ENCODE assay signal across 8 cellular contexts in the genomic region with DNA sequence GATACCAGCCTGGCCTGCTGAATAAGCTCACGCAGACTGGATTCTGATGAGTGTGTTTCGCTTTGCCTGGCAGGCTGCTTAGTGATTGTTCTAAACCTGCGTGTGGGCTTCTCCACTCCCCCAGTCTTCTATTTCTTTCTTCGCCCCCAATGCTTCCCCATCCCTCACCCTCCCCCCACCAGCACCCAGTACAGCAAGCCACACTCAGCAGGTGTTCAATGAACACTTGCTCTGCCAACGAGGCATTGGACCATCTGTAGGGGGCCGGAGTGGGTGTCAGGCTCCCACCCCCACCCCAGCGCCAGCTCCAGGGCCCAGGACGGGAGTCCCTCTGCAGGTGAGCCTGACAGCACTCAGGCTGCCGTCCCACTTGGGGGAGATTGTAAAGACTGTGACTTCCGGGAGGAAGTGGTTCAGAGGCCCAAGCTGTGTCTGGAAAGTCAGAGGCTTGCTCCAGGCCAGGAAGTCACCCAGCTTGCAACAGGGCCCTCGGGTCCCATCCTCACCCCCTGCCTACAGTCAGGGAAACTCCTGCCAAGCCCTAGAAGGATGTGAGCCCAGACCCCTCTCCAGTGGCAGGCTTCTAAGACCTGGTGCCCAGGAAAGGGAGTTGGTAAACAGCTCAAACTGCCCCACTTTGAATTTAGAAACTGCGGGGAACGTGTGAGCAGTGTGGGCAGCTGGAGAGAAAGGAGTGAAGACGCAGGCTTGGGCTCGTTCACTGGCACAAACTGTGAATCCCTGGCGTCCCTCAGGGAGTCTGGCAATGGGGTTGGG.
DNase-seq lines count a peak whose midpoint lies in the region; ATAC-seq and TF ChIP-seq lines count a peak whose summit lies in the region.

No MANE protein-coding gene starts in this region.

- CTCF ChIA-PET in activated B cell treated with CpG ODN at 0.5 μM for 24 hours (lab: Charles Lee) = interaction anchor here (0.9 to 2.8 kb wide), 9 partner anchors 23 to 144 kb away, joined by 3 to 19 read pairs (median 4); no protein-coding TSS in a partner anchor

- no peaks in the 10 kb centered on the region for H3K9me3 Mint-ChIP-seq in activated B cell treated with CpG ODN at 0.5 μM for 24 hours

- H3K4me1 Mint-ChIP-seq in activated B cell treated with CpG ODN at 0.5 μM for 24 hours = peaks cover 71% of the 10 kb centered on the region

- H3K27me3 Mint-ChIP-seq in activated B cell treated with CpG ODN at 0.5 μM for 24 hours = no peaks in the 10 kb centered on the region

- H3K27me3 ChIP-seq in dorsolateral prefrontal cortex = peaks cover 0 to 9% (median 0%) of the 10 kb centered on the region in 45 donors

- H3K27ac Mint-ChIP-seq in activated B cell treated with CpG ODN at 0.5 μM for 24 hours = peak overlapping the region; percentile 84

- no peak overlapping the region for H3K4me3 ChIP-seq in dorsolateral prefrontal cortex

- ATAC-seq in HG03097 (IDR thresholded peaks at IDR 0.05; ENCODE audit: low FRiP score, unreplicated experiment) = peak; percentile 64
- ATAC-seq in activated B cell treated with CpG ODN at 0.5 μM for 24 hours (ENCODE audit: low read depth) = peak; percentile 71
- no peak for ATAC-seq in GM18517 (IDR thresholded peaks at IDR 0.05; ENCODE audit: unreplicated experiment)

- POLR2A ChIA-PET in activated B cell treated with CpG ODN at 0.5 μM for 24 hours (lab: Charles Lee) = interaction anchor here (0.7 to 8.2 kb wide), 9 partner anchors 8 to 136 kb away, joined by 3 to 81 read pairs (median 6); a partner anchor contains a TSS

- H3K36me3 Mint-ChIP-seq in activated B cell treated with CpG ODN at 0.5 μM for 24 hours (ENCODE audit: low read depth) = no peaks in the 10 kb centered on the region

- TF ChIP-seq CTCF in activated B cell treated with CpG ODN at 0.5 μM for 24 hours (IDR thresholded peaks at IDR 0.05) (no peak), dorsolateral prefrontal cortex (IDR thresholded peaks at IDR 0.05 in 54 of 56, conservative IDR thresholded peaks at IDR 0.05 in 2 of 56; ENCODE audit: low read depth in 1 of 56, partially characterized antibody in 56 of 56) (no peak)

- peak overlapping the region in 36 of 59 donors; percentile 1 to 78 (median 48) for H3K27ac ChIP-seq in dorsolateral prefrontal cortex

- peak overlapping the region; percentile 59 for H3K4me3 Mint-ChIP-seq in activated B cell treated with CpG ODN at 0.5 μM for 24 hours

- intact Hi-C loops in activated B cell treated with CpG ODN at 0.5 μM for 24 hours (cut with micrococcal nuclease) = loop anchor here (1.0 to 5.0 kb wide), 3 partner anchors 48 to 513 kb away; a partner anchor contains a TSS
- intact Hi-C loops in dorsolateral prefrontal cortex (cut with DNase I) = loop anchor here in 1 of 2 donors (5.0 kb wide), 3 partner anchors 33 to 123 kb away; no protein-coding TSS in a partner anchor

- DNase-seq in GDM1 (lab: John Stamatoyannopoulos, UW) (peak; percentile 66), activated B cell treated with CpG ODN at 0.5 μM for 24 hours (peak; percentile 45), dorsolateral prefrontal cortex (peak in 4 of 10 donors; percentile 20 to 71 (median 58)), retina (no peak), HUDEP-2 (lab: John Stamatoyannopoulos, UW; ENCODE audit: unreplicated experiment in 76 of 76) (no peak)
- peak; percentile 25 to 47 (median 28) for DNase-seq in stimulated activated CD4-positive, alpha-beta T cell treated with anti-CD3 and anti-CD28 coated beads, TNF-alpha, amount 100 ng/mL, for 24 hours (ENCODE audit: low read depth in 3 of 3)

Comparison
In these comparisons a context has a peak if more than half of its experiments do, and no peak if none do; other contexts are left out.
1. DNase-seq: peak in GDM1 (single experiment), activated B cell treated with CpG ODN at 0.5 μM for 24 hours (single experiment) and stimulated activated CD4-positive, alpha-beta T cell treated with anti-CD3 and anti-CD28 coated beads, TNF-alpha, amount 100 ng/mL, for 24 hours (3 of 3); none in retina (single experiment) and HUDEP-2 (0 of 76).